Comparison of ENCODE assay signal across 1 cellular context in genomic region chr7:6015917-6016652, GRCh38.
A peak's percentile ranks its signal among the peaks of the same experiment; 100 is the strongest.
TF ChIP-seq lines count a peak whose summit lies in the region.

No MANE protein-coding gene starts in this region.

TF ChIP-seq in K562, 482 proteins besides CTCF, POLR2A, EP300 and RAD21 (continued from another document and continues in another):
- TF ChIP-seq ZNF592 (IDR thresholded peaks at IDR 0.05) (peak; percentile 91), GTF3C2 (IDR thresholded peaks at IDR 0.05; ENCODE audit: borderline replicate concordance, extremely low read depth, insufficient read length) (no peak), ARID4B (CRISPR knock-in tag; IDR thresholded peaks at IDR 0.05) (no peak), ZNF655 (CRISPR knock-in tag; IDR thresholded peaks at IDR 0.05) (no peak), DPF2 (IDR thresholded peaks at IDR 0.05) (peak; percentile 50; the same call in 1 of the 2 replicates), NUFIP1 (IDR thresholded peaks at IDR 0.05; ENCODE audit: partially characterized antibody) (no peak), FOXO4 (CRISPR knock-in tag; IDR thresholded peaks at IDR 0.05) (no peak), SAP30 (IDR thresholded peaks at IDR 0.05; ENCODE audit: borderline replicate concordance, insufficient read depth, low read depth, low read length, poor library complexity, severe bottlenecking) (no peak), ID3 (CRISPR knock-in tag; IDR thresholded peaks at IDR 0.05) (no peak), ID3 (tag; IDR thresholded peaks at IDR 0.05) (peak; percentile 72; the same call in 1 of the 2 replicates), IFI16 (CRISPR knock-in tag; IDR thresholded peaks at IDR 0.05) (peak; percentile 69; the same call in 1 of the 2 replicates), EWSR1 (IDR thresholded peaks at IDR 0.05; ENCODE audit: borderline replicate concordance, low read depth, partially characterized antibody) (no peak), THRB (CRISPR knock-in tag; conservative IDR thresholded peaks at IDR 0.05) (peak; percentile 69; the same call in 1 of the 2 replicates), ZBTB9 (CRISPR knock-in tag; IDR thresholded peaks at IDR 0.05) (no peak), ETV1 (tag; conservative IDR thresholded peaks at IDR 0.05; ENCODE audit: low read depth) (no peak; the same call in none of the 2 replicates), SNIP1 (IDR thresholded peaks at IDR 0.05; ENCODE audit: low read depth) (no peak), ZFP91 (CRISPR knock-in tag; IDR thresholded peaks at IDR 0.05) (no peak), ZBTB11 (CRISPR knock-in tag; IDR thresholded peaks at IDR 0.05) (no peak), HOXB6 (CRISPR knock-in tag; IDR thresholded peaks at IDR 0.05; ENCODE audit: borderline replicate concordance) (no peak), RFX1 (IDR thresholded peaks at IDR 0.05) (no peak), ZBTB26 (CRISPR knock-in tag; IDR thresholded peaks at IDR 0.05) (no peak), ZNF644 (tag; IDR thresholded peaks at IDR 0.05; ENCODE audit: low read depth) (peak; percentile 68), PREB (CRISPR knock-in tag; IDR thresholded peaks at IDR 0.05) (no peak), POLR2AphosphoS2 (IDR thresholded peaks at IDR 0.05; ENCODE audit: low read length) (no peak; the same call in 1 of the 2 replicates)
